In the genomic region with DNA sequence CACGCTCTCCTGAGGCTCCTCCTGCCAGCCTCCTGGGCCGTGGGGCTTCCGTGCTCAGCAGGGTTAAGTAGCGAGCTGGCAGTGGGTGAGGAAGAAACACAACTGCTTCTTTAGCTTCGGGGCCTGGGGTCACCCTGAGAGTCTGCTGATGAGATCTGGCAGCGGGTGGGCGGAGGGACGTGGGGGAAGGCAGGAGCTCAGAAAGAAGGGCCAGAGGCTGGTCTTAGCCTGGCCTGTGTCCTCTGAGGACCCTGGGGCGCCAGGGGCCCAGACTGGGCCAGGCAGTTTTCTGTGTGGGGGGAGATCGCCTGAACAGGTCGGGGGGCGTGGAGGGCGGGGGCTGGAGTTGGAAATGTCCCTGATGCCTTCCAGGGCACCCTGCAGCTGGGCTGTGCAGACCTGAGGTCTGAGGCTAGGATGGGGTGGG, we compare ENCODE assay signal across 15 cellular contexts.
DNase-seq lines count a peak whose midpoint lies in the region; ATAC-seq and TF ChIP-seq lines count a peak whose summit lies in the region.
"Had no signal": no experiment of that assay in that cellular context is flagged by ENCODE, and none has a peak within 500 bp of the region (broad histone marks: within the 10 kb centered on the region; RNA-seq: fewer than 3 reads in every experiment).

No MANE protein-coding gene starts in this region.

- no peaks in the 10 kb centered on the region for H3K36me3 ChIP-seq in RWPE2 (ENCODE audit: low read depth)
- no peaks in the 10 kb centered on the region for H3K36me3 ChIP-seq in gastrocnemius medialis

- no peak for TF ChIP-seq CTCF in AG10803 (conservative IDR thresholded peaks at IDR 0.05; ENCODE audit: low read length)
- no peak for TF ChIP-seq CTCF in RWPE2 (IDR thresholded peaks at IDR 0.05; ENCODE audit: poor library complexity, severe bottlenecking)
- TF ChIP-seq CTCF in fibroblast of the aortic adventitia (IDR thresholded peaks at IDR 0.05; ENCODE audit: insufficient read depth, low read length): no peak
- TF ChIP-seq CTCF in gastrocnemius medialis (IDR thresholded peaks at IDR 0.05 in 4 of 5, conservative IDR thresholded peaks at IDR 0.05 in 1 of 5): no peak

- no peak overlapping the region for H3K27ac Mint-ChIP-seq in activated T-cell treated with anti-CD3 and anti-CD28 coated beads, Interleukin-2, amount 50 U/mL, for 24 hours
- H3K27ac Mint-ChIP-seq: CD4-positive, alpha-beta T cell; T-helper 1 cell treated with Interleukin-12 subunit alpha and Interleukin-12 subunit beta and Interleukin-4 antibody, amounts not matched to agents 30 μg/mL and 1 μg/mL, for 36 hours had no signal

- peaks cover 3% of the 10 kb centered on the region for H3K9me3 Mint-ChIP-seq in activated T-cell treated with anti-CD3 and anti-CD28 coated beads, Interleukin-2, amount 50 U/mL, for 24 hours
- H3K9me3 Mint-ChIP-seq: CD4-positive, alpha-beta T cell; T-helper 1 cell treated with Interleukin-12 subunit alpha and Interleukin-12 subunit beta and Interleukin-4 antibody, amounts not matched to agents 30 μg/mL and 1 μg/mL, for 36 hours had no signal

- H3K4me1 ChIP-seq in RWPE2 (ENCODE audit: insufficient read depth, poor library complexity, severe bottlenecking) (peaks cover 21% of the 10 kb centered on the region), gastrocnemius medialis (peaks cover 6 to 19% of the 10 kb centered on the region in 2 donors)

- no peak overlapping the region for H3K4me3 Mint-ChIP-seq in activated T-cell treated with anti-CD3 and anti-CD28 coated beads, Interleukin-2, amount 50 U/mL, for 24 hours
- H3K4me3 Mint-ChIP-seq: CD4-positive, alpha-beta T cell; T-helper 1 cell treated with Interleukin-12 subunit alpha and Interleukin-12 subunit beta and Interleukin-4 antibody, amounts not matched to agents 30 μg/mL and 1 μg/mL, for 36 hours had no signal

- ATAC-seq in RWPE2 (ENCODE audit: low read depth) (no peak; the same call in 2 of the 3 replicates), gastrocnemius medialis (no peak)

- H3K27me3 Mint-ChIP-seq in activated T-cell treated with anti-CD3 and anti-CD28 coated beads, Interleukin-2, amount 50 U/mL, for 24 hours: no peaks in the 10 kb centered on the region
- H3K27me3 Mint-ChIP-seq: CD4-positive, alpha-beta T cell had no signal

- no peaks in the 10 kb centered on the region for H3K4me1 Mint-ChIP-seq in activated T-cell treated with anti-CD3 and anti-CD28 coated beads, Interleukin-2, amount 50 U/mL, for 24 hours (ENCODE audit: low read depth)

- H3K27me3 ChIP-seq in RWPE2 (ENCODE audit: insufficient read depth, poor library complexity, severe bottlenecking) (no peaks in the 10 kb centered on the region), gastrocnemius medialis (no peaks in the 10 kb centered on the region)
- H3K27me3 ChIP-seq: testis had no signal

- H3K4me3 ChIP-seq in AG10803 (ENCODE audit: low read length) (peak overlapping the region; percentile 49), RWPE2 (ENCODE audit: severe bottlenecking) (no peak overlapping the region), fibroblast of the aortic adventitia (ENCODE audit: low read depth, low read length) (peak overlapping the region; percentile 31), gastrocnemius medialis (no peak overlapping the region)
- H3K4me3 ChIP-seq: lung, testis had no signal

- H3K9me3 ChIP-seq in RWPE2 (ENCODE audit: severe bottlenecking) (no peaks in the 10 kb centered on the region), gastrocnemius medialis (no peaks in the 10 kb centered on the region)
- H3K9me3 ChIP-seq: testis had no signal

- peak overlapping the region; percentile 83 for H3K27ac ChIP-seq in RWPE2 (ENCODE audit: poor library complexity, severe bottlenecking)
- H3K27ac ChIP-seq in gastrocnemius medialis: peak overlapping the region in 2 of 4 donors; percentile 9 to 38

- DNase-seq in AG10803 (ENCODE audit: low read depth) (no peak), RWPE2 (ENCODE audit: low spot score) (no peak), fibroblast of the aortic adventitia (ENCODE audit: low read depth) (no peak), retina (peak; percentile 67), G401 (ENCODE audit: low spot score) (no peak), gastrocnemius medialis (no peak), NOMO-1 treated with DMSO at 0.1 percent for 48 hours (lab: John Stamatoyannopoulos, UW; ENCODE audit: unreplicated experiment) (no peak)
- DNase-seq in activated T-cell treated with anti-CD3 and anti-CD28 coated beads, Interleukin-2, amount 50 U/mL, for 24 hours: no peak
- DNase-seq: activated CD4-positive, alpha-beta T cell treated with anti-CD3 and anti-CD28 coated beads, Interleukin-2, amount 50 U/mL, for 4 hours; activated effector memory CD4-positive, alpha-beta T cell treated with anti-CD3 and anti-CD28 coated beads, Interleukin-2, amount 50 U/mL, for 16 hours; CD4-positive, alpha-beta T cell; NCI-H1436 treated with DMSO at 0.1 percent for 48 hours; testis had no signal

- in situ Hi-C loops in G401 (cut with HindIII; ENCODE audit: low sequenced_read_pairs) (no loop called here), gastrocnemius medialis (cut with MboI; ENCODE audit: low sequenced_read_pairs in 4 of 4) (no loop called here)

- no peaks in the 10 kb centered on the region for H3K36me3 Mint-ChIP-seq in activated T-cell treated with anti-CD3 and anti-CD28 coated beads, Interleukin-2, amount 50 U/mL, for 24 hours (ENCODE audit: low read depth)

- no peak for TF ChIP-seq POLR2A in gastrocnemius medialis (IDR thresholded peaks at IDR 0.05)

- intact Hi-C loops in gastrocnemius medialis (cut with DNase I; ENCODE audit: low total_unique reads): no loop called here

Comparison
In these comparisons a context has a peak if more than half of its experiments do, and no peak if none do; other contexts are left out.
1. H3K4me3 ChIP-seq: peak in AG10803 (single experiment) and fibroblast of the aortic adventitia (single experiment); none in RWPE2 (single experiment) and gastrocnemius medialis (0 of 4).